In the genomic region with DNA sequence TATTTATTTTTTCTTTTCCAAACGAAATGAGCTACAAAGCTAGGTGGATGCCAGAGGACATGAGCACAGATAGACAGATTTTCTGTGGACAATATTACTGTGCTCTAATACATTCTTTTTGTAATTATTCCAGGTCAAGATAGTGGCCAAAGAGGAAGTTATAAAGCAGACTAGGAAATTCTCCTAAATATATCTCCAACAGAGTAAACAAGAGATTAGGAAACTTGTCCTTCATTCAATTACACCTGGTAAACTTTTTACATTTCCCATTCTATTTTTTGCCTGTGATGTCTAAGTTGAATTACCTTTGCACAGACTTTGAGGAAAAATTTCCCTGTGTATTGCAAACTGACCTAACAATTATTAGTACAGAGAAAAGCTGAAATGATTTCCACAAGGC, we compare ENCODE assay signal across 18 cellular contexts.
DNase-seq lines count a peak whose midpoint lies in the region; ATAC-seq, FAIRE-seq and TF ChIP-seq lines count a peak whose summit lies in the region.
"Had no signal": no experiment of that assay in that cellular context is flagged by ENCODE, and none has a peak within 500 bp of the region (broad histone marks: within the 10 kb centered on the region; RNA-seq: fewer than 3 reads in every experiment).

No MANE protein-coding gene starts in this region.

- no TSS peak for BruUV-seq in OCI-LY7 (replicated peaks; lab: Mats Ljungman, UMichigan)

- H2AFZ ChIP-seq in Karpas-422 (ENCODE audit: low read length) (peak overlapping the region; percentile 9), OCI-LY7 (ENCODE audit: low read length) (peak overlapping the region; percentile 84)
- H2AFZ ChIP-seq: GM23338 had no signal

- H3K79me2 ChIP-seq in DOHH2 (ENCODE audit: control insufficient read depth, low read length), result no peaks in the 10 kb centered on the region
- H3K79me2 ChIP-seq in Karpas-422 (ENCODE audit: low read length), result no peaks in the 10 kb centered on the region
- H3K79me2 ChIP-seq in OCI-LY7 (ENCODE audit: insufficient read depth, low read depth, low read length), result no peaks in the 10 kb centered on the region

- DNase-seq in Karpas-422 (no peak), OCI-LY7 (ENCODE audit: low spot score) (no peak), pancreas (no peak), NCI-H526 (lab: John Stamatoyannopoulos, UW) (no peak), substantia nigra (lab: John Stamatoyannopoulos, UW) (no peak)
- DNase-seq: 8988T; Calu3; CD8-positive, alpha-beta T cell; DMS79 treated with DMSO at 0.1 percent for 48 hours; EL had no signal

- WGBS in pancreas, 2 donors, result 0 to 3% methylated on average over 1 of the region's 1 CpG

- POLR2A ChIA-PET in OCI-LY7 (lab: Charles Lee), result interaction anchor here (0.5 to 1.5 kb wide), 7 partner anchors 15 to 808 kb away, joined by 3 to 5 read pairs (median 3); no protein-coding TSS in a partner anchor

- H3K4me3 ChIP-seq in DOHH2 (ENCODE audit: low read length), result peak overlapping the region; percentile 10; the same call in 1 of the 2 replicates
- no peak overlapping the region for H3K4me3 ChIP-seq in Karpas-422 (ENCODE audit: low read length)
- no peak overlapping the region for H3K4me3 ChIP-seq in OCI-LY7 (ENCODE audit: low read depth, low read length, poor library complexity, severe bottlenecking)
- H3K4me3 ChIP-seq in pancreas, result no peak overlapping the region
- H3K4me3 ChIP-seq: BLaER1 treated with 17β-estradiol and CSF1 and Interleukin-3, amounts not matched to agents 10 nM and 100 nM; GM23338 had no signal

- no peaks in the 10 kb centered on the region for H3K27me3 ChIP-seq in DOHH2 (ENCODE audit: control insufficient read depth, low read length)
- H3K27me3 ChIP-seq in Karpas-422 (ENCODE audit: low read length), result no peaks in the 10 kb centered on the region
- no peaks in the 10 kb centered on the region for H3K27me3 ChIP-seq in pancreas
- H3K27me3 ChIP-seq: BLaER1 treated with 17β-estradiol and CSF1 and Interleukin-3, amounts not matched to agents 10 nM and 100 nM had no signal

- H3K4me1 ChIP-seq in DOHH2 (ENCODE audit: control insufficient read depth, low read length) (peaks cover 15% of the 10 kb centered on the region), Karpas-422 (ENCODE audit: low read length) (peaks cover 46% of the 10 kb centered on the region), OCI-LY7 (ENCODE audit: insufficient read depth, low read length, poor library complexity, severe bottlenecking) (peaks cover 14% of the 10 kb centered on the region), pancreas (peaks cover 0 to 10% (median 0%) of the 10 kb centered on the region in 3 donors)

- peak overlapping the region; percentile 9 for H3K4me2 ChIP-seq in DOHH2 (ENCODE audit: low read length)
- H3K4me2 ChIP-seq in Karpas-422 (ENCODE audit: low read depth, low read length, poor library complexity, severe bottlenecking), result no peak overlapping the region
- H3K4me2 ChIP-seq in OCI-LY7 (ENCODE audit: low read length), result 0 out of 2 replicates have a peak overlapping the region, but pooled peaks have one; percentile 19
- H3K4me2 ChIP-seq: GM23338 had no signal

- peak; percentile 61 to 83 (median 76) for ATAC-seq in pancreas
- ATAC-seq in GM21576 (IDR thresholded peaks at IDR 0.05; ENCODE audit: unreplicated experiment), result no peak
- ATAC-seq: CD8-positive, alpha-beta T cell; GM23338 had no signal

- intact Hi-C loops in OCI-LY7 (cut with micrococcal nuclease; ENCODE audit: unreplicated experiment) (loop anchor here (2.0 kb wide), 1 partner anchor 38 kb away; no protein-coding TSS in a partner anchor), pancreas (cut with DNase I) (no loop called here)

- H3K36me3 ChIP-seq in DOHH2 (ENCODE audit: control insufficient read depth, low read length), result 0 out of 2 replicates have a peak, but pooled peaks cover 3% of the 10 kb centered on the region
- peaks cover 10% of the 10 kb centered on the region; the same call in 1 of the 2 replicates for H3K36me3 ChIP-seq in Karpas-422 (ENCODE audit: insufficient read depth, low read length)
- H3K36me3 ChIP-seq in OCI-LY7 (ENCODE audit: insufficient read depth, low read length), result no peaks in the 10 kb centered on the region
- H3K36me3 ChIP-seq in pancreas, result no peaks in the 10 kb centered on the region
- H3K36me3 ChIP-seq: BLaER1 treated with 17β-estradiol and CSF1 and Interleukin-3, amounts not matched to agents 10 nM and 100 nM had no signal

- H3K9me2 ChIP-seq in DOHH2 (replicated peaks; ENCODE audit: control insufficient read depth, low read length) (no peaks in the 10 kb centered on the region), Karpas-422 (replicated peaks; ENCODE audit: insufficient read depth, low read length) (no peaks in the 10 kb centered on the region), OCI-LY7 (ENCODE audit: insufficient read depth, low read length) (no peaks in the 10 kb centered on the region)

- H3F3A ChIP-seq in DOHH2 (ENCODE audit: control insufficient read depth, insufficient read depth), result no peaks in the 10 kb centered on the region

- no peaks in the 10 kb centered on the region for H3K9me3 ChIP-seq in DOHH2 (ENCODE audit: control insufficient read depth, insufficient read depth, low read length)
- no peaks in the 10 kb centered on the region; the same call in 1 of the 2 replicates for H3K9me3 ChIP-seq in Karpas-422 (ENCODE audit: low read length)
- no peaks in the 10 kb centered on the region for H3K9me3 ChIP-seq in OCI-LY7 (ENCODE audit: low read length)
- no peaks in the 10 kb centered on the region for H3K9me3 ChIP-seq in pancreas
- H3K9me3 ChIP-seq: BLaER1 treated with 17β-estradiol and CSF1 and Interleukin-3, amounts not matched to agents 10 nM and 100 nM had no signal

- H3K27ac ChIP-seq in DOHH2 (ENCODE audit: low read depth, low read length) (no peak overlapping the region), Karpas-422 (ENCODE audit: low read length) (peak overlapping the region; percentile 28; the same call in 1 of the 2 replicates), OCI-LY7 (ENCODE audit: low read depth, low read length, poor library complexity, severe bottlenecking) (no peak overlapping the region), pancreas (no peak overlapping the region), substantia nigra (ENCODE audit: low read depth, low read length, poor library complexity, severe bottlenecking) (no peak overlapping the region)
- H3K27ac ChIP-seq: BLaER1 treated with 17β-estradiol and CSF1 and Interleukin-3, amounts not matched to agents 10 nM and 100 nM; HL-60 had no signal

- CTCF ChIA-PET in OCI-LY7 (lab: Charles Lee; ENCODE audit: unreplicated experiment), result no interaction called here

- FAIRE-seq in pancreas (lab: Jason Lieb, UNC), result no peak
- FAIRE-seq: GM12891, GM19239, H54 had no signal

- H4K20me1 ChIP-seq in DOHH2 (ENCODE audit: control insufficient read depth, insufficient read depth, low read depth, low read length) (no peaks in the 10 kb centered on the region), Karpas-422 (ENCODE audit: insufficient read depth, low read depth, low read length) (no peaks in the 10 kb centered on the region), OCI-LY7 (ENCODE audit: insufficient read depth, low read length) (no peaks in the 10 kb centered on the region)
- H4K20me1 ChIP-seq: BLaER1 treated with 17β-estradiol and CSF1 and Interleukin-3, amounts not matched to agents 10 nM and 100 nM had no signal

- no peak for TF ChIP-seq CTCF in DOHH2 (IDR thresholded peaks at IDR 0.05; ENCODE audit: low read depth, low read length, poor library complexity, severe bottlenecking)
- no peak for TF ChIP-seq CTCF in OCI-LY7 (conservative IDR thresholded peaks at IDR 0.05; ENCODE audit: low read length)
- no peak for TF ChIP-seq CTCF in pancreas (IDR thresholded peaks at IDR 0.05)

- no peak overlapping the region for H3K9ac ChIP-seq in Karpas-422 (ENCODE audit: low read length)
- H3K9ac ChIP-seq: BLaER1 treated with 17β-estradiol and CSF1 and Interleukin-3, amounts not matched to agents 10 nM and 100 nM had no signal
